Comparison of ENCODE assay signal across 1 cellular context in the genomic region with DNA sequence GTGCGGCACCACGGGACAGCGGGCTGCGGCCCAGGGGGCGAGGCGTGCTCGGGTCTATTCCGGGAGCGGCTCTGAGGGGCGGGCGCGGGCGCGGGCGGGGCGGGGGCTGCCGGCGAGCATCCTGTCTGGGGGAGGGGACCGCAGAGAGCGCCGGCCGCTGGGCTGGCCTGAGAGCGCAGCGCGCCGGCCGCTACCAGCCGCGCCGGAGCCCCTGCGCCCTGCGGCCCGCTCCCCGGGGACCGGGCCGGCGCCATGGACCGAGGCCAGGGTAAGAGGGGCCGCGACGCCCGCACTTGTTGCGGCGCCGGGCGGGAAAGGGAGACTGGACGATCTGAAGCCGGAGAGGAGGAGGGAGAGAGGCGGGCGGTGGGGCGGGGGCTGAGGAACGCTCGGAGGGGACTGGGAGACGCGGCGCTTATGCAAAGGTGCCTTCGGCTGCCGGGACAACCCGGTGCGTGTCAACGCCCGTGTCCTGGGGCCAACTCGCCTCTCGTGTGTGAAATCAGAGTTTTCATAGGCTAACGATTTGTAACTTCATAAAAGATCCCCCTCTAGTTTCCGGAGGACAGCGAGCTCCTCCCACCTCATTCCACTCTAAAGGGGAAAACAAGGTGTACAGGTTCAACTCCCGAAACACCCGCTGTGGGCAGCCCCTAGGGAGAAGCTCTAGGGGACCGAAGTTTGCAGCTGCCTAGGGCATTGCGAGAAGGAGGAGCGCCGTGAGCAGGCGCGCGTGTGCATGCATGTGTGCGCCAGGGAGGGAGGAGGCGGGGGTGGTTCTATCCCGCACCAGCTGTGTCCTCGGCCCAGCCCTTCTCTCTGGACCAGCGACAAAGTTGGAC.
TF ChIP-seq lines count a peak whose summit lies in the region.

A gene (plus strand): TSS at position 143 of the 842 bp plus-strand sequence. CDS start 110 bp downstream, at position 253.

TF ChIP-seq in A549, 52 proteins besides CTCF, POLR2A, EP300 and RAD21 (continued from another document):
- TF ChIP-seq, protein P1, sequence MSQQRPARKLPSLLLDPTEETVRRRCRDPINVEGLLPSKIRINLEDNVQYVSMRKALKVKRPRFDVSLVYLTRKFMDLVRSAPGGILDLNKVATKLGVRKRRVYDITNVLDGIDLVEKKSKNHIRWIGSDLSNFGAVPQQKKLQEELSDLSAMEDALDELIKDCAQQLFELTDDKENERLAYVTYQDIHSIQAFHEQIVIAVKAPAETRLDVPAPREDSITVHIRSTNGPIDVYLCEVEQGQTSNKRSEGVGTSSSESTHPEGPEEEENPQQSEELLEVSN (IDR thresholded peaks at IDR 0.05; ENCODE audit: borderline replicate concordance, low read depth), result 0 out of 2 replicates have a peak, but pooled peaks have one; percentile 21
- peak in 1 of 2 experiments; percentile 56; a peak in 2 of 5 replicates for TF ChIP-seq JUN (IDR thresholded peaks at IDR 0.05)
- TF ChIP-seq PHF8 (IDR thresholded peaks at IDR 0.05; ENCODE audit: borderline replicate concordance, low read depth), result peak; percentile 16; the same call in 1 of the 2 replicates
- no peak for TF ChIP-seq CEBPB (IDR thresholded peaks at IDR 0.05)
